Comparison of ENCODE assay signal across 8 cellular contexts in the genomic region with DNA sequence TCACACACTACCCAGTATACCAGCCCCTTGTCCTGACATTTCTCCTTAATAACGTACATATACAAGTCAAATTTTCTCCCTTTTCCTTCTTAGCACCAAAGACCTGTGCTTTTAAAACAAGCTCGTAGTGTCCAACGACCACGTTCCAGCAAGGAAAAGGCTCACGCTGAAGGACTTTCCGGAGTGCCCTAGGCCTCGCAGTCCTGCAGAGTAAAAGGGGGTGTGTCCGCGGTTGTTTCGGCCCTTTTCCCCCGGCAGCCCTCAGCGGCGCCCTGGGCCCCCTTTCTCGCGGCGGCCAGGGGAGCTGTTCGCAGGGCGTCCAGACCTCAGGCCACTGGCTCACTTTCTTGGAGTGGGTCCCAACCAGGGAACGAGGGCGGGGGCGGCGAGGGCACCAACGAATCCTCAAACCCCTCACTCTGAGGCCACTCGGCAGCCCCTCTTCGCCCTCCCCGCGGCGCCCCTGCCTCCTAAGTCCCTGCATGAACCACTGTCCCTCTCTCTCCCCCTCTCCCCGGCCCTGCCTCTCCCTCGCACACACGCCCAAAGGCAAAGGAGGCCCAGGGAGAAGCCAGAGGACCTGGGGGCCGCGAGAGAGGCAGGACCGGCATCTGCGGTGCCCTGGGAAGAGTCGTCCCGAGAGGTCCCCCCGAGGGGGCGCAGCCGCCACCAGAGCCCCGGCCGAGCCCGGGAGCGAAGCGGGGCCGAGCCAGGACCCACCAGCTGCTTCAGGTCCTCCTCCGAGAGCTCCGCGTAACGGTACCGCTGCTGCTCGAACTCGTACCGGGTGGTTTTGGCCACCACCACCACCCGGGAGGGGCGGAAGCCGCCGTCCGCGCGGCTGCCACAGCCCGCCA. TPM values are rescaled to one million over a fixed set of nuclear protein-coding genes. Genes with fewer than 3 reads are reported as not detected.
A peak's percentile ranks its signal among the peaks of the same experiment; 100 is the strongest.
DNase-seq lines count a peak whose midpoint lies in the region; ATAC-seq and TF ChIP-seq lines count a peak whose summit lies in the region.

No MANE protein-coding gene starts in this region.

- TF ChIP-seq CTCF in RWPE1 (conservative IDR thresholded peaks at IDR 0.05; ENCODE audit: low read depth): no peak
- no peak for TF ChIP-seq CTCF in type B pancreatic cell (conservative IDR thresholded peaks at IDR 0.05)

- peak overlapping the region; percentile 91 for H3K27ac ChIP-seq in RWPE1

- peak; percentile 51 for DNase-seq in DMS114 treated with DMSO at 0.1 percent for 48 hours (lab: John Stamatoyannopoulos, UW; ENCODE audit: unreplicated experiment)
- DNase-seq in HT-29 (ENCODE audit: low spot score): peak; percentile 73
- peak; percentile 60 for DNase-seq in RWPE1 (ENCODE audit: low spot score)
- DNase-seq in glomerular visceral epithelial cell (ENCODE audit: extremely low spot score): peak; percentile 69
- DNase-seq in nucleus accumbens (lab: John Stamatoyannopoulos, UW): peak in 53 of 56 donors; percentile 10 to 77 (median 63)
- peak; percentile 79 for DNase-seq in type B pancreatic cell (ENCODE audit: extremely low spot score, unreplicated experiment)

- peak overlapping the region; percentile 73 for H3K27ac Mint-ChIP-seq in activated naive CD4-positive, alpha-beta T cell treated with anti-CD3 and anti-CD28 coated beads, Interleukin-2, amount 50 U/mL, for 24 hours
- peak overlapping the region; percentile 67 for H3K27ac Mint-ChIP-seq in type B pancreatic cell

- H3K4me3 Mint-ChIP-seq in activated naive CD4-positive, alpha-beta T cell treated with anti-CD3 and anti-CD28 coated beads, Interleukin-2, amount 50 U/mL, for 24 hours: peak overlapping the region; percentile 78
- H3K4me3 Mint-ChIP-seq in type B pancreatic cell: peak overlapping the region; percentile 91

- POLR2A ChIA-PET in RWPE1 (lab: Yijun Ruan, JAX; ENCODE audit: low non-redundant PET): interaction anchor here (0.6 kb wide), 1 partner anchor 146 kb away, joined by 3 read pairs; no protein-coding TSS in a partner anchor

- H3K4me1 Mint-ChIP-seq in activated naive CD4-positive, alpha-beta T cell treated with anti-CD3 and anti-CD28 coated beads, Interleukin-2, amount 50 U/mL, for 24 hours: peaks cover 66% of the 10 kb centered on the region
- H3K4me1 Mint-ChIP-seq in type B pancreatic cell (ENCODE audit: unreplicated experiment): peaks cover 30% of the 10 kb centered on the region

- H3K9me3 Mint-ChIP-seq in activated naive CD4-positive, alpha-beta T cell treated with anti-CD3 and anti-CD28 coated beads, Interleukin-2, amount 50 U/mL, for 24 hours: no peaks in the 10 kb centered on the region
- H3K9me3 Mint-ChIP-seq in type B pancreatic cell: no peaks in the 10 kb centered on the region

- ATAC-seq in GM21381 (IDR thresholded peaks at IDR 0.05; ENCODE audit: unreplicated experiment): peak; percentile 25

- H3K36me3 Mint-ChIP-seq in activated naive CD4-positive, alpha-beta T cell treated with anti-CD3 and anti-CD28 coated beads, Interleukin-2, amount 50 U/mL, for 24 hours: no peaks in the 10 kb centered on the region
- H3K36me3 Mint-ChIP-seq in type B pancreatic cell: peaks cover 3% of the 10 kb centered on the region

- no peaks in the 10 kb centered on the region for H3K27me3 Mint-ChIP-seq in activated naive CD4-positive, alpha-beta T cell treated with anti-CD3 and anti-CD28 coated beads, Interleukin-2, amount 50 U/mL, for 24 hours
- no peaks in the 10 kb centered on the region for H3K27me3 Mint-ChIP-seq in type B pancreatic cell

- CTCF ChIA-PET in RWPE1 (lab: Yijun Ruan, JAX): interaction anchor here (0.5 to 1.8 kb wide), 9 partner anchors 13 to 1585 kb away, joined by 3 to 13 read pairs (median 3); no protein-coding TSS in a partner anchor

RNA-seq across cellular contexts. Expression of a gene that starts 0.7 kb away (rescaled TPM):
- total RNA-seq in HT-29 (2014; rRNA removed; shearing (Covaris generic)): 12.7 and 13.1 TPM in 2 replicates
- total RNA-seq in type B pancreatic cell (ENCODE audit: low replicate concordance): 27.2 and 38.4 TPM in 2 replicates

Comparison
In these comparisons a context has a peak if more than half of its experiments do, and no peak if none do; other contexts are left out.
1. Peak in every context shown above with its lines: DNase-seq, ATAC-seq and H3K27ac ChIP-seq.